2 cellular contexts compared by ENCODE assay signal in the genomic region with DNA sequence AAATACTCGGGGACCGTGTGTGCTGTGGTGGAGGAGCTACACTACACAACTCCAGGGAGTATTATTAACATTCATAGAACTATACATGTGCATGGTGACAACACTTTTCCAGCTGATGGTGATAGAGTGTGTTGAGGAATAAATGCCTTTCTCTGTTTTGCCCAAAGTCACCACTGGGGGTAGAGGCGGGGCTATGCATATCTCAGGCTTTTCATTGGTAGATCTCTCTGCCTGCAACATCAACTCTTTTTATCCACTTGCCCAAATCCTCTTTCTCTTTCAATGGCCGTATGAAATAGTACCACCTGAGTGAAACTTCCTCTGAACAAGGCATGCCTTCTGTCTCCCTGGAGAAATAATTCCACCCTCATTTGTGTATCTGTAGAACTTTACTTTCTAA.
TF ChIP-seq lines count a peak whose summit lies in the region.

No MANE protein-coding gene starts in this region.

TF ChIP-seq in HepG2, 621 proteins besides CTCF, POLR2A, EP300 and RAD21:
- TF ChIP-seq DNMT1 (CRISPR knock-in tag; IDR thresholded peaks at IDR 0.05) (no peak), ZNF354B (CRISPR knock-in tag; IDR thresholded peaks at IDR 0.05) (no peak), HMGXB4 (CRISPR knock-in tag; IDR thresholded peaks at IDR 0.05; ENCODE audit: borderline replicate concordance in 1 of 2, low read depth in 1 of 2) (no peak), SCMH1 (CRISPR knock-in tag; IDR thresholded peaks at IDR 0.05; ENCODE audit: borderline replicate concordance) (no peak), ZNF512B (CRISPR knock-in tag; IDR thresholded peaks at IDR 0.05; ENCODE audit: borderline replicate concordance) (no peak), KLF13 (CRISPR knock-in tag; IDR thresholded peaks at IDR 0.05) (no peak), ZGPAT (CRISPR knock-in tag; IDR thresholded peaks at IDR 0.05) (no peak), ARNTL (CRISPR knock-in tag; IDR thresholded peaks at IDR 0.05) (no peak)
- TF ChIP-seq, protein P1, sequence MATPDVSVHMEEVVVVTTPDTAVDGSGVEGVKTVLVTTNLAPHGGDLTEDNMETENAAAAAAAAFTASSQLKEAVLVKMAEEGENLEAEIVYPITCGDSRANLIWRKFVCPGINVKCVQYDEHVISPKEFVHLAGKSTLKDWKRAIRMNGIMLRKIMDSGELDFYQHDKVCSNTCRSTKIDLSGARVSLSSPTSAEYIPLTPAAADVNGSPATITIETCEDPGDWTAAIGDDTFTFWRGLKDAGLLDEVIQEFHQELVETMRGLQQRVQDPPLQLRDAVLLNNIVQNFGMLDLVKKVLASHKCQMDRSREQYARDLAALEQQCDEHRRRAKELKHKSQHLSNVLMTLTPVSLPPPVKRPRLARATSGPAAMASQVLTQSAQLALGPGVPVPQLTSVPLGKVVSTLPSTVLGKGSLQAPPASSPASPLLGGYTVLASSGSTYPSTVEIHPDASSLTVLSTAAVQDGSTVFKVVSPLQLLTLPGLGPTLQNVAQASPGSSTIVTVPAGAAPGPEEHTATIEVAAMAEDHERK (CRISPR knock-in tag; IDR thresholded peaks at IDR 0.05; ENCODE audit: low read depth) = no peak
- TF ChIP-seq, protein P2, sequence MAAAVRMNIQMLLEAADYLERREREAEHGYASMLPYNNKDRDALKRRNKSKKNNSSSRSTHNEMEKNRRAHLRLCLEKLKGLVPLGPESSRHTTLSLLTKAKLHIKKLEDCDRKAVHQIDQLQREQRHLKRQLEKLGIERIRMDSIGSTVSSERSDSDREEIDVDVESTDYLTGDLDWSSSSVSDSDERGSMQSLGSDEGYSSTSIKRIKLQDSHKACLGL (CRISPR knock-in tag; IDR thresholded peaks at IDR 0.05) = no peak

TF ChIP-seq in H1, 55 proteins besides CTCF, POLR2A, EP300 and RAD21:
- TF ChIP-seq SP1 (IDR thresholded peaks at IDR 0.05; ENCODE audit: low read depth, low read length) (peak; percentile 58; the same call in 1 of the 2 replicates), USF2 (IDR thresholded peaks at IDR 0.05; ENCODE audit: low read length) (no peak), MAFK (IDR thresholded peaks at IDR 0.05; ENCODE audit: low read depth, low read length) (no peak), NRF1 (IDR thresholded peaks at IDR 0.05; ENCODE audit: low read depth, low read length) (no peak), BCL11A (IDR thresholded peaks at IDR 0.05; ENCODE audit: low read depth in 2 of 2, low read length in 2 of 2) (no peak), POLR2AphosphoS5 (IDR thresholded peaks at IDR 0.05; ENCODE audit: low read depth, low read length) (no peak)
- TF ChIP-seq, protein P3, sequence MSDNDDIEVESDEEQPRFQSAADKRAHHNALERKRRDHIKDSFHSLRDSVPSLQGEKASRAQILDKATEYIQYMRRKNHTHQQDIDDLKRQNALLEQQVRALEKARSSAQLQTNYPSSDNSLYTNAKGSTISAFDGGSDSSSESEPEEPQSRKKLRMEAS (IDR thresholded peaks at IDR 0.05) = no peak
